ENCODE assay signal across 8 cellular contexts in genomic region chr6:148745926-148746325, GRCh38. TPM values are rescaled to one million over a fixed set of nuclear protein-coding genes. Genes with fewer than 3 reads are reported as not detected.
DNase-seq lines count a peak whose midpoint lies in the region; ATAC-seq, FAIRE-seq and TF ChIP-seq lines count a peak whose summit lies in the region.

No MANE protein-coding gene starts in this region.

- no peak overlapping the region for H3K27ac Mint-ChIP-seq in activated CD4-positive, alpha-beta T cell treated with anti-CD3 and anti-CD28 coated beads for 36 hours
- H3K27ac Mint-ChIP-seq in activated naive CD8-positive, alpha-beta T cell treated with anti-CD3 and anti-CD28 coated beads, Interleukin-2, amount 50 U/mL, for 24 hours = no peak overlapping the region

- no peaks in the 10 kb centered on the region for H3K36me3 Mint-ChIP-seq in activated CD4-positive, alpha-beta T cell treated with anti-CD3 and anti-CD28 coated beads for 36 hours (ENCODE audit: low read depth)
- no peaks in the 10 kb centered on the region for H3K36me3 Mint-ChIP-seq in activated naive CD8-positive, alpha-beta T cell treated with anti-CD3 and anti-CD28 coated beads, Interleukin-2, amount 50 U/mL, for 24 hours (ENCODE audit: low read depth)

- H3K27ac ChIP-seq in kidney (ENCODE audit: low read depth in 2 of 2, low read length in 2 of 2) (peak overlapping the region; percentile 17 to 63), thymus (ENCODE audit: low read depth) (peak overlapping the region; percentile 47)

- peaks cover 41% of the 10 kb centered on the region for H3K27me3 Mint-ChIP-seq in activated CD4-positive, alpha-beta T cell treated with anti-CD3 and anti-CD28 coated beads for 36 hours
- H3K27me3 Mint-ChIP-seq in activated naive CD8-positive, alpha-beta T cell treated with anti-CD3 and anti-CD28 coated beads, Interleukin-2, amount 50 U/mL, for 24 hours = peaks cover 41% of the 10 kb centered on the region

- H3K4me1 ChIP-seq in kidney (ENCODE audit: control insufficient read depth in 1 of 2, insufficient read depth in 1 of 2, low read depth in 1 of 2, low read length in 2 of 2) (peaks cover 0 to 11% of the 10 kb centered on the region in 2 donors), thymus (ENCODE audit: control insufficient read depth, insufficient read depth, low read length) (peaks cover 10% of the 10 kb centered on the region)

- no peaks in the 10 kb centered on the region for H3K27me3 ChIP-seq in thymus (ENCODE audit: control insufficient read depth, insufficient read depth)

- WGBS in thymus = 21% methylated on average over 6 of the region's 6 CpGs

- no peak for ATAC-seq in activated CD4-positive, alpha-beta T cell treated with anti-CD3 and anti-CD28 coated beads for 36 hours
- ATAC-seq in activated naive CD8-positive, alpha-beta T cell treated with anti-CD3 and anti-CD28 coated beads, Interleukin-2, amount 50 U/mL, for 24 hours = peak; percentile 10

- intact Hi-C loops in activated CD4-positive, alpha-beta T cell treated with anti-CD3 and anti-CD28 coated beads for 36 hours (cut with DNase I, micrococcal nuclease) = loop anchor here (1.0 to 5.0 kb wide), 6 partner anchors 15 to 686 kb away; no protein-coding TSS in a partner anchor
- intact Hi-C loops in kidney (cut with DNase I) = no loop called here

- peak overlapping the region; percentile 87 for H3K4me3 Mint-ChIP-seq in activated CD4-positive, alpha-beta T cell treated with anti-CD3 and anti-CD28 coated beads for 36 hours
- peak overlapping the region; percentile 85 for H3K4me3 Mint-ChIP-seq in activated naive CD8-positive, alpha-beta T cell treated with anti-CD3 and anti-CD28 coated beads, Interleukin-2, amount 50 U/mL, for 24 hours

- H3K4me1 Mint-ChIP-seq in activated CD4-positive, alpha-beta T cell treated with anti-CD3 and anti-CD28 coated beads for 36 hours = peaks cover 23% of the 10 kb centered on the region
- H3K4me1 Mint-ChIP-seq in activated naive CD8-positive, alpha-beta T cell treated with anti-CD3 and anti-CD28 coated beads, Interleukin-2, amount 50 U/mL, for 24 hours = peaks cover 23% of the 10 kb centered on the region

- CTCF ChIA-PET in activated CD4-positive, alpha-beta T cell treated with anti-CD3 and anti-CD28 coated beads for 36 hours (lab: Charles Lee) = interaction anchor here (0.6 to 1.2 kb wide), 2 partner anchors 60 to 203 kb away, joined by 3 read pairs; no protein-coding TSS in a partner anchor

- H3K4me3 ChIP-seq in kidney (ENCODE audit: low read length in 2 of 2) (peak overlapping the region; percentile 62 to 69), thymus (ENCODE audit: low read length) (peak overlapping the region; percentile 48)

- H3K9me3 ChIP-seq in kidney (ENCODE audit: control insufficient read depth in 1 of 2, low read length in 2 of 2) = no peaks in the 10 kb centered on the region
- H3K9me3 ChIP-seq in thymus (ENCODE audit: control insufficient read depth) = no peaks in the 10 kb centered on the region

- H3K9ac ChIP-seq in kidney (ENCODE audit: low read length in 2 of 2) = peak overlapping the region; percentile 37 to 62

- POLR2A ChIA-PET in activated CD4-positive, alpha-beta T cell treated with anti-CD3 and anti-CD28 coated beads for 36 hours (lab: Charles Lee) = interaction anchor here (1.0 to 1.5 kb wide), 2 partner anchors 11 to 35 kb away, joined by 3 read pairs; no protein-coding TSS in a partner anchor

- TF ChIP-seq CTCF in kidney (IDR thresholded peaks at IDR 0.05; ENCODE audit: borderline replicate concordance, extremely low read depth, insufficient read depth) = no peak

- DNase-seq in activated CD4-positive, alpha-beta T cell treated with anti-CD3 and anti-CD28 coated beads for 36 hours = no peak
- no peak for DNase-seq in activated CD4-positive, alpha-beta T cell treated with anti-CD3 and anti-CD28 coated beads for 4 hours
- no peak for DNase-seq in activated naive CD8-positive, alpha-beta T cell treated with anti-CD3 and anti-CD28 coated beads, Interleukin-2, amount 50 U/mL, for 24 hours
- DNase-seq in kidney = no peak
- no peak for DNase-seq in occipital lobe (lab: John Stamatoyannopoulos, UW)
- no peak for DNase-seq in CD1c-positive myeloid dendritic cell (ENCODE audit: extremely low spot score)
- DNase-seq in HCEC 1CT = no peak

- H3K36me3 ChIP-seq in kidney (ENCODE audit: control insufficient read depth in 1 of 2, insufficient read depth in 2 of 2, low read length in 2 of 2) (no peaks in the 10 kb centered on the region), thymus (ENCODE audit: control insufficient read depth, insufficient read depth) (no peaks in the 10 kb centered on the region)

- H3K9me3 Mint-ChIP-seq in activated CD4-positive, alpha-beta T cell treated with anti-CD3 and anti-CD28 coated beads for 36 hours (ENCODE audit: low read depth) = no peaks in the 10 kb centered on the region
- H3K9me3 Mint-ChIP-seq in activated naive CD8-positive, alpha-beta T cell treated with anti-CD3 and anti-CD28 coated beads, Interleukin-2, amount 50 U/mL, for 24 hours = no peaks in the 10 kb centered on the region

- no peak for FAIRE-seq in kidney (lab: Jason Lieb, UNC)

RNA-seq across cellular contexts. Expression of gene UST, which starts 0.9 kb away (rescaled TPM):
- 1 to 10 TPM; 2.2 to 2.8 TPM for total RNA-seq in activated CD4-positive, alpha-beta T cell treated with anti-CD3 and anti-CD28 coated beads for 36 hours
- total RNA-seq in kidney (4.2 TPM), occipital lobe (48.5 TPM)
- polyA plus RNA-seq in kidney (ENCODE audit: insufficient read depth, low read depth, low replicate concordance) (3.2 TPM), thymus (6.3 TPM)
